8 cellular contexts compared by ENCODE assay signal in the genomic region with DNA sequence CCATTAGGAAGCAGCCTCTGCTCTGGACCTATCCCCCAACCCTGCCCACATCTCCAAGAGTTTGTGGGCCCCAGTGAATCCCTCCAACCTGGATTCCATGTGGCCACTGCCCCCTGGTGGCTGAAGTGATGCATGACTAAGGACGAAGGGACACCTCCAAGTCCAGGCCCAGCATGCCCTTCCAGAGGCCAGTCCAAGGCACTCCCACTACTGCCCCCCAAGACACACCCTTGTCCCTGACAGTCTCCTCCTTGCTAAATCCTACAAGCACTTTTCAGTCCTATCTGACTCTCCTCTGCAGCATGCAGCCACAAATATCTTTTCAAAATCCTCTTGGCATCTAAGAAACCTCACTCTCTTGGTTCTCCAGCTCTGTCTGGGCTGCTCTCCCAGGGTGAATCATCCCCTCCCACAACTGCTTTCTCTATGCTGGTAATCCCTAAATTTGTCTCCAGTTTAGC. TPM values are rescaled to one million over a fixed set of nuclear protein-coding genes. Genes with fewer than 3 reads are reported as not detected.
DNase-seq lines count a peak whose midpoint lies in the region; ATAC-seq and TF ChIP-seq lines count a peak whose summit lies in the region.

No MANE protein-coding gene starts in this region.

- TF ChIP-seq CTCF in MM.1S (IDR thresholded peaks at IDR 0.05; ENCODE audit: low read length) (peak; percentile 94), SK-N-SH (IDR thresholded peaks at IDR 0.05) (peak; percentile 89), progenitor cell of endocrine pancreas (IDR thresholded peaks at IDR 0.05; ENCODE audit: unreplicated experiment) (peak; percentile 90), uterus (IDR thresholded peaks at IDR 0.05) (peak; percentile 62 to 78 (median 74))

- H3K4me2 ChIP-seq in MM.1S (ENCODE audit: low read depth, low read length) (no peak overlapping the region), SK-N-SH (no peak overlapping the region)

- no peak for ATAC-seq in GM19324 (IDR thresholded peaks at IDR 0.05; ENCODE audit: low FRiP score, unreplicated experiment)

- H3K9me3 ChIP-seq in MM.1S (replicated peaks; ENCODE audit: insufficient read depth, low read length) (no peaks in the 10 kb centered on the region), SK-N-SH (no peaks in the 10 kb centered on the region), uterus (no peaks in the 10 kb centered on the region)

- no peak for TF ChIP-seq EP300 in SK-N-SH (IDR thresholded peaks at IDR 0.05; ENCODE audit: borderline replicate concordance in 1 of 2, low read depth in 1 of 2, low read length in 1 of 2)

- H3K9ac ChIP-seq in MM.1S (ENCODE audit: low read length) (no peak overlapping the region), SK-N-SH (no peak overlapping the region)

- POLR2A ChIA-PET in SK-N-SH (lab: Yijun Ruan, JAX), result no interaction called here

- peak; percentile 92 for TF ChIP-seq RAD21 in SK-N-SH (IDR thresholded peaks at IDR 0.05; ENCODE audit: low read length)

- H3K4me3 Mint-ChIP-seq in activated naive CD4-positive, alpha-beta T cell treated with anti-CD3 and anti-CD28 coated beads, Interleukin-2, amount 50 U/mL, for 24 hours, result no peak overlapping the region
- H3K4me3 Mint-ChIP-seq in progenitor cell of endocrine pancreas (ENCODE audit: low read depth), result no peak overlapping the region

- H3K4me1 Mint-ChIP-seq in activated naive CD4-positive, alpha-beta T cell treated with anti-CD3 and anti-CD28 coated beads, Interleukin-2, amount 50 U/mL, for 24 hours, result peaks cover 41% of the 10 kb centered on the region
- no peaks in the 10 kb centered on the region for H3K4me1 Mint-ChIP-seq in progenitor cell of endocrine pancreas (ENCODE audit: low read depth)

- H2AFZ ChIP-seq in MM.1S (ENCODE audit: low read length), result no peak overlapping the region
- no peak overlapping the region for H2AFZ ChIP-seq in SK-N-SH (ENCODE audit: low read depth)

- H3K27me3 ChIP-seq in MM.1S (replicated peaks; ENCODE audit: insufficient read depth, low read length), result peaks cover 8% of the 10 kb centered on the region; the same call in 1 of the 2 replicates
- peaks cover 5% of the 10 kb centered on the region; the same call in 1 of the 2 replicates for H3K27me3 ChIP-seq in SK-N-SH (ENCODE audit: insufficient read depth)
- H3K27me3 ChIP-seq in uterus, result peaks cover 0 to 13% of the 10 kb centered on the region in 2 donors

- peak; percentile 85 for DNase-seq in Daoy (ENCODE audit: low read depth)
- DNase-seq in MM.1S, result peak; percentile 67
- peak; percentile 85 for DNase-seq in SK-N-SH
- peak; percentile 40 to 93 (median 82) for DNase-seq in head of caudate nucleus
- DNase-seq in progenitor cell of endocrine pancreas (ENCODE audit: low spot score, unreplicated experiment), result peak; percentile 80
- DNase-seq in uterus, result peak; percentile 45 to 61

- H3K36me3 ChIP-seq in MM.1S (replicated peaks; ENCODE audit: insufficient read depth, low read length) (no peaks in the 10 kb centered on the region), SK-N-SH (replicated peaks in 1 of 2; ENCODE audit: control insufficient read depth in 1 of 2, insufficient read depth in 2 of 2, low read length in 1 of 2) (no peaks in the 10 kb centered on the region), uterus (no peaks in the 10 kb centered on the region)

- H3K27ac ChIP-seq in MM.1S (ENCODE audit: low read length) (no peak overlapping the region), SK-N-SH (ENCODE audit: low read depth in 2 of 2, low read length in 1 of 2) (no peak overlapping the region), uterus (no peak overlapping the region)

- H3K9me2 ChIP-seq in MM.1S (replicated peaks; ENCODE audit: insufficient read depth, low read length) (no peaks in the 10 kb centered on the region), SK-N-SH (no peaks in the 10 kb centered on the region)

- no peaks in the 10 kb centered on the region for H3K9me3 Mint-ChIP-seq in activated naive CD4-positive, alpha-beta T cell treated with anti-CD3 and anti-CD28 coated beads, Interleukin-2, amount 50 U/mL, for 24 hours
- H3K9me3 Mint-ChIP-seq in progenitor cell of endocrine pancreas (ENCODE audit: low read depth), result no peaks in the 10 kb centered on the region

- no peak for TF ChIP-seq POLR2A in uterus (IDR thresholded peaks at IDR 0.05)

- H3F3A ChIP-seq in MM.1S (ENCODE audit: insufficient read depth, low read length) (peaks cover 5% of the 10 kb centered on the region; the same call in 1 of the 2 replicates), SK-N-SH (replicated peaks; ENCODE audit: insufficient read depth) (no peaks in the 10 kb centered on the region)

- peak overlapping the region; percentile 20 for H3K27ac Mint-ChIP-seq in activated naive CD4-positive, alpha-beta T cell treated with anti-CD3 and anti-CD28 coated beads, Interleukin-2, amount 50 U/mL, for 24 hours
- H3K27ac Mint-ChIP-seq in progenitor cell of endocrine pancreas, result no peak overlapping the region

- no peaks in the 10 kb centered on the region for H3K36me3 Mint-ChIP-seq in activated naive CD4-positive, alpha-beta T cell treated with anti-CD3 and anti-CD28 coated beads, Interleukin-2, amount 50 U/mL, for 24 hours
- no peaks in the 10 kb centered on the region for H3K36me3 Mint-ChIP-seq in progenitor cell of endocrine pancreas (ENCODE audit: insufficient read depth)

- H4K20me1 ChIP-seq in MM.1S (ENCODE audit: insufficient read depth, low read length), result no peaks in the 10 kb centered on the region
- no peaks in the 10 kb centered on the region for H4K20me1 ChIP-seq in SK-N-SH (ENCODE audit: insufficient read depth)

- whole genome bisulfite sequencing in SK-N-SH (ENCODE audit: low lambda C conversion rate), result 0% methylated on average over 1 of the region's 1 CpG

- H3K79me2 ChIP-seq in MM.1S (ENCODE audit: low read length) (no peaks in the 10 kb centered on the region), SK-N-SH (ENCODE audit: insufficient read depth) (no peaks in the 10 kb centered on the region)

- CTCF ChIA-PET in SK-N-SH (lab: Yijun Ruan, JAX), result interaction anchor here (0.6 to 10.7 kb wide), 30 partner anchors 8 to 132 kb away, joined by 3 to 177 read pairs (median 4); partner anchors contain the start of genes POU2F2 and ZNF574

- intact Hi-C loops in head of caudate nucleus (cut with DNase I), result loop anchor here (5.0 kb wide), 1 partner anchor 52 kb away; the partner anchor contains the start of gene POU2F2
- intact Hi-C loops in uterus (cut with DNase I; ENCODE audit: low total_unique reads), result no loop called here

- H3K27me3 Mint-ChIP-seq in activated naive CD4-positive, alpha-beta T cell treated with anti-CD3 and anti-CD28 coated beads, Interleukin-2, amount 50 U/mL, for 24 hours, result no peaks in the 10 kb centered on the region
- H3K27me3 Mint-ChIP-seq in progenitor cell of endocrine pancreas, result peaks cover 47% of the 10 kb centered on the region

- peaks cover 16% of the 10 kb centered on the region for H3K4me1 ChIP-seq in MM.1S (ENCODE audit: low read length)
- no peaks in the 10 kb centered on the region for H3K4me1 ChIP-seq in SK-N-SH (ENCODE audit: control insufficient read depth in 1 of 2, insufficient read depth in 2 of 2, low read depth in 1 of 2, low read length in 1 of 2)
- H3K4me1 ChIP-seq in uterus, result no peaks in the 10 kb centered on the region

- no peak overlapping the region for H3K4me3 ChIP-seq in MM.1S (ENCODE audit: low read length)
- H3K4me3 ChIP-seq in SK-N-SH (ENCODE audit: low read depth in 2 of 2, low read length in 1 of 2), result no peak overlapping the region; a peak in 1 of 4 replicates
- no peak overlapping the region for H3K4me3 ChIP-seq in uterus

RNA-seq across cellular contexts. Expression of gene DEDD2, which starts 33.0 kb away (rescaled TPM):
- 33.7 and 39.0 TPM in 2 replicates for total RNA-seq in Daoy (2014; rRNA removed; shearing (Covaris generic))
- polyA plus RNA-seq in SK-N-SH (2012; rRNA removed), result 30.2 and 31.1 TPM in 2 replicates
- 15.7 and 23.9 TPM in 2 replicates for polyA plus RNA-seq in SK-N-SH (2012; cell fraction: cytosol; rRNA removed)
- polyA plus RNA-seq in SK-N-SH (2012; cell fraction: nucleus; rRNA removed), result 29.2 and 30.8 TPM in 2 replicates
- total RNA-seq in progenitor cell of endocrine pancreas (35.7 and 38.3 TPM in 2 replicates), uterus (100 to 1,000 TPM in 1 of 4 donors, 10 to 100 TPM in 2, 1 to 10 TPM in 1; 8.2 to 127 (median 23.0) TPM)

RNA-seq across cellular contexts. Expression of gene ZNF526, which starts 35.7 kb away (rescaled TPM):
- total RNA-seq in Daoy (2014; rRNA removed; shearing (Covaris generic)), result 4.3 and 9.1 TPM in 2 replicates
- polyA plus RNA-seq in SK-N-SH (2012; rRNA removed), result 3.5 and 4.0 TPM in 2 replicates
- 1.7 and 2.6 TPM in 2 replicates for polyA plus RNA-seq in SK-N-SH (2012; cell fraction: cytosol; rRNA removed)
- polyA plus RNA-seq in SK-N-SH (2012; cell fraction: nucleus; rRNA removed), result 3.4 and 4.3 TPM in 2 replicates
- 17.6 and 21.1 TPM in 2 replicates for total RNA-seq in progenitor cell of endocrine pancreas
- total RNA-seq in uterus, result 10 to 100 TPM in 2 of 4 donors, 1 to 10 TPM in 2; 1.0 to 20.6 (median 8.4) TPM

RNA-seq across cellular contexts. Expression of gene POU2F2, which starts 52.2 kb away (rescaled TPM):
- total RNA-seq in Daoy (2014; rRNA removed; shearing (Covaris generic)), result 0.69 and 3.1 TPM in 2 replicates
- 0.15 and 0.49 TPM in 2 replicates for polyA plus RNA-seq in SK-N-SH (2012; rRNA removed)
- 0.18 and 0.29 TPM in 2 replicates for polyA plus RNA-seq in SK-N-SH (2012; cell fraction: cytosol; rRNA removed)
- 0.89 and 0.94 TPM in 2 replicates for polyA plus RNA-seq in SK-N-SH (2012; cell fraction: nucleus; rRNA removed)
- total RNA-seq in progenitor cell of endocrine pancreas, result 0.89 and 1.6 TPM in 2 replicates
- 1 to 10 TPM in 1 of 4 donors, under 1 TPM in 2, not detected in 1; 0.55 to 3.2 (median 0.77) TPM for total RNA-seq in uterus

RNA-seq across cellular contexts. Expression of gene GSK3A, which starts 58.0 kb away (rescaled TPM):
- 31.1 and 44.7 TPM in 2 replicates for total RNA-seq in Daoy (2014; rRNA removed; shearing (Covaris generic))
- polyA plus RNA-seq in SK-N-SH (2012; rRNA removed), result 42.1 and 47.2 TPM in 2 replicates
- polyA plus RNA-seq in SK-N-SH (2012; cell fraction: cytosol; rRNA removed), result 26.1 and 35.6 TPM in 2 replicates
- 27.6 and 44.6 TPM in 2 replicates for polyA plus RNA-seq in SK-N-SH (2012; cell fraction: nucleus; rRNA removed)
- total RNA-seq in progenitor cell of endocrine pancreas, result 53.0 and 54.7 TPM in 2 replicates
- 10 to 100 TPM in 3 of 4 donors, 1 to 10 TPM in 1; 3.5 to 44.3 (median 34.4) TPM for total RNA-seq in uterus
